1 cellular context compared by ENCODE assay signal in the genomic region with DNA sequence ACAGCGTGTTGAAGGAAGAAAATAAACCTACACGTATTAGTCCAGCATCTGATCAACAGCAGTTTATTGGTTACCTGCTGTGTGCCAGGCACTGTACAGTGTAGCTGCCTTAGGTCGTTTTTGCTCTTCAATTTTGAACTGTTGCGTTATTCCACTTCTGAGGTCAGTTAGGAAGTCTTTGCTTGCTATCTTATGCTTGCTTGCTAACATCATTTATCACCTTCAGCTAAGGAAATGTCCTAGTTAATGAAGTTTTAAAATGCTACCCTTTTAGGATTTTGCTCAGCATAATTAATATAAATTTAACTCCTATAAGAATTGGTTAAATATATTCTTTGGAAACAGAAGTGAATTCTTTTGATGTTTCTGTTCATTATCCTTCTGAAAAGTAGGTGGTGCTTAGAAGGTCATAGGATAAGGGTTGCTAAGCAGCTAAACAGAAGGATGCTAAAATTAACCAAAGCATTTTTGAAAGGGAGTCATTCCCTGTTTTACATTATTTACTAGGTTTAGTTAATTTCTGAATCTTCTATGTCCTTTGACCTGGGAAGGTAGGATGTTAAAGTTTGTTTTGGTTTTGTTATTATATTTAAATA.
TF ChIP-seq lines count a peak whose summit lies in the region.

No MANE protein-coding gene starts in this region.

TF ChIP-seq in IMR-90, 13 proteins besides CTCF, POLR2A, EP300 and RAD21:
- TF ChIP-seq MXI1 (IDR thresholded peaks at IDR 0.05; ENCODE audit: borderline replicate concordance, low read depth, low read length) = no peak
- TF ChIP-seq MAZ (IDR thresholded peaks at IDR 0.05; ENCODE audit: borderline replicate concordance, low read depth, low read length) = no peak
- TF ChIP-seq FOS (IDR thresholded peaks at IDR 0.05; ENCODE audit: low read depth, low read length) = no peak
- TF ChIP-seq, protein P1, sequence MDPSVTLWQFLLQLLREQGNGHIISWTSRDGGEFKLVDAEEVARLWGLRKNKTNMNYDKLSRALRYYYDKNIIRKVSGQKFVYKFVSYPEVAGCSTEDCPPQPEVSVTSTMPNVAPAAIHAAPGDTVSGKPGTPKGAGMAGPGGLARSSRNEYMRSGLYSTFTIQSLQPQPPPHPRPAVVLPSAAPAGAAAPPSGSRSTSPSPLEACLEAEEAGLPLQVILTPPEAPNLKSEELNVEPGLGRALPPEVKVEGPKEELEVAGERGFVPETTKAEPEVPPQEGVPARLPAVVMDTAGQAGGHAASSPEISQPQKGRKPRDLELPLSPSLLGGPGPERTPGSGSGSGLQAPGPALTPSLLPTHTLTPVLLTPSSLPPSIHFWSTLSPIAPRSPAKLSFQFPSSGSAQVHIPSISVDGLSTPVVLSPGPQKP (IDR thresholded peaks at IDR 0.05; ENCODE audit: borderline replicate concordance, low read depth, low read length) = no peak
- TF ChIP-seq, protein P2, sequence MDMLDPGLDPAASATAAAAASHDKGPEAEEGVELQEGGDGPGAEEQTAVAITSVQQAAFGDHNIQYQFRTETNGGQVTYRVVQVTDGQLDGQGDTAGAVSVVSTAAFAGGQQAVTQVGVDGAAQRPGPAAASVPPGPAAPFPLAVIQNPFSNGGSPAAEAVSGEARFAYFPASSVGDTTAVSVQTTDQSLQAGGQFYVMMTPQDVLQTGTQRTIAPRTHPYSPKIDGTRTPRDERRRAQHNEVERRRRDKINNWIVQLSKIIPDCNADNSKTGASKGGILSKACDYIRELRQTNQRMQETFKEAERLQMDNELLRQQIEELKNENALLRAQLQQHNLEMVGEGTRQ (IDR thresholded peaks at IDR 0.05; ENCODE audit: low read depth, low read length) = no peak
- TF ChIP-seq NFE2L2 (IDR thresholded peaks at IDR 0.05; ENCODE audit: low read depth, low read length) = no peak
- no peak for TF ChIP-seq SMC3 (IDR thresholded peaks at IDR 0.05; ENCODE audit: low read depth, low read length)
- TF ChIP-seq RFX5 (IDR thresholded peaks at IDR 0.05; ENCODE audit: low read depth, low read length) = no peak
- TF ChIP-seq MAFK (IDR thresholded peaks at IDR 0.05; ENCODE audit: low read depth, low read length) = no peak
